1 cellular context compared by ENCODE assay signal in genomic region chr2:238139841-238140439, GRCh38.
TF ChIP-seq lines count a peak whose summit lies in the region.

No MANE protein-coding gene starts in this region.

TF ChIP-seq in HepG2, 621 proteins besides CTCF, POLR2A, EP300 and RAD21:
- 0 out of 2 replicates have a peak, but pooled peaks have one; percentile 31 for TF ChIP-seq ZNF512 (CRISPR knock-in tag; IDR thresholded peaks at IDR 0.05)
- no peak for TF ChIP-seq TCF12 (IDR thresholded peaks at IDR 0.05)
- TF ChIP-seq TCF12 (CRISPR knock-in tag; IDR thresholded peaks at IDR 0.05): no peak
- TF ChIP-seq RARG (CRISPR knock-in tag; IDR thresholded peaks at IDR 0.05; ENCODE audit: low read depth): no peak
- 0 out of 2 replicates have a peak, but pooled peaks have one; percentile 9 for TF ChIP-seq HNRNPL (IDR thresholded peaks at IDR 0.05; ENCODE audit: low read depth, low read length)
- TF ChIP-seq NFE2L1 (CRISPR knock-in tag; IDR thresholded peaks at IDR 0.05; ENCODE audit: borderline replicate concordance): no peak
- no peak for TF ChIP-seq SYNCRIP (IDR thresholded peaks at IDR 0.05; ENCODE audit: insufficient read depth, low read depth, low read length)
- TF ChIP-seq FOXO4 (CRISPR knock-in tag; conservative IDR thresholded peaks at IDR 0.05): 0 out of 2 replicates have a peak, but pooled peaks have one; percentile 57
